In genomic region chr14:102046337-102047278, GRCh38 we compare ENCODE assay signal across 8 cellular contexts. TPM values are rescaled to one million over a fixed set of nuclear protein-coding genes. Genes with fewer than 3 reads are reported as not detected.
DNase-seq lines count a peak whose midpoint lies in the region; ATAC-seq and TF ChIP-seq lines count a peak whose summit lies in the region.

No MANE protein-coding gene starts in this region.

- ATAC-seq in T-helper 17 cell = peak; percentile 40
- no peak for ATAC-seq in HG02642 (IDR thresholded peaks at IDR 0.05; ENCODE audit: poor library complexity, unreplicated experiment)
- no peak for ATAC-seq in GM19035 (IDR thresholded peaks at IDR 0.05; ENCODE audit: unreplicated experiment)
- no peak for ATAC-seq in HG03025 (IDR thresholded peaks at IDR 0.05; ENCODE audit: low FRiP score, unreplicated experiment)

- H3K27ac ChIP-seq in DOHH2 (ENCODE audit: low read depth, low read length) (no peak overlapping the region), esophagus muscularis mucosa (replicated peaks in 1 of 4) (peak overlapping the region; percentile 5 to 63 (median 30))

- H3K9me3 ChIP-seq in DOHH2 (ENCODE audit: control insufficient read depth, insufficient read depth, low read length) = no peaks in the 10 kb centered on the region
- H3K9me3 ChIP-seq in T-helper 17 cell (ENCODE audit: control insufficient read depth, low read length, poor library complexity, severe bottlenecking) = no peaks in the 10 kb centered on the region
- H3K9me3 ChIP-seq in esophagus muscularis mucosa = no peaks in the 10 kb centered on the region

- no peaks in the 10 kb centered on the region for H3K4me1 ChIP-seq in DOHH2 (ENCODE audit: control insufficient read depth, low read length)
- peaks cover 9 to 36% (median 32%) of the 10 kb centered on the region in 4 donors for H3K4me1 ChIP-seq in esophagus muscularis mucosa

- no peak overlapping the region for H3K27ac Mint-ChIP-seq in T-helper 17 cell

- no peak overlapping the region for H3K4me2 ChIP-seq in DOHH2 (ENCODE audit: low read length)

- no peaks in the 10 kb centered on the region for H4K20me1 ChIP-seq in DOHH2 (ENCODE audit: control insufficient read depth, insufficient read depth, low read depth, low read length)

- TF ChIP-seq EP300 in esophagus muscularis mucosa (IDR thresholded peaks at IDR 0.05) = no peak

- no peaks in the 10 kb centered on the region for H3K9me2 ChIP-seq in DOHH2 (replicated peaks; ENCODE audit: control insufficient read depth, low read length)

- no peaks in the 10 kb centered on the region for H3K79me2 ChIP-seq in DOHH2 (ENCODE audit: control insufficient read depth, low read length)

- H3K4me3 Mint-ChIP-seq in T-helper 17 cell = no peak overlapping the region

- H3K27me3 ChIP-seq in DOHH2 (ENCODE audit: control insufficient read depth, low read length) (no peaks in the 10 kb centered on the region), esophagus muscularis mucosa (no peaks in the 10 kb centered on the region)

- intact Hi-C loops in esophagus muscularis mucosa (cut with DNase I) = loop anchor here (5.0 kb wide), 1 partner anchor 51 kb away; no protein-coding TSS in a partner anchor

- TF ChIP-seq CTCF in DOHH2 (IDR thresholded peaks at IDR 0.05; ENCODE audit: low read depth, low read length, poor library complexity, severe bottlenecking) (peak; percentile 22), esophagus muscularis mucosa (IDR thresholded peaks at IDR 0.05) (peak; percentile 39 to 49 (median 41))

- WGBS in esophagus muscularis mucosa = 52% methylated on average over 22 of the region's 23 CpGs

- peaks cover 4% of the 10 kb centered on the region for H3K36me3 Mint-ChIP-seq in T-helper 17 cell (ENCODE audit: low read depth)

- peaks cover 81% of the 10 kb centered on the region for H3K36me3 ChIP-seq in DOHH2 (ENCODE audit: control insufficient read depth, low read length)
- H3K36me3 ChIP-seq in esophagus muscularis mucosa = peaks cover 85 to 100% (median 95%) of the 10 kb centered on the region in 4 donors

- H3K4me3 ChIP-seq in DOHH2 (ENCODE audit: low read length) (no peak overlapping the region), esophagus muscularis mucosa (no peak overlapping the region)

- DNase-seq in KBM-7 (peak; percentile 71), T-helper 17 cell (no peak), esophagus muscularis mucosa (ENCODE audit: extremely low spot score) (peak; percentile 94), myocyte (ENCODE audit: low read depth) (peak; percentile 86)

- in situ Hi-C loops in KBM-7 (cut with MboI; ENCODE audit: low pct_unique_long_range_greater_than_20kb, low sequenced_read_pairs) = no loop called here

- no peak for TF ChIP-seq POLR2A in esophagus muscularis mucosa (IDR thresholded peaks at IDR 0.05; ENCODE audit: low read depth)

- no peaks in the 10 kb centered on the region for H3K27me3 Mint-ChIP-seq in T-helper 17 cell

- H3F3A ChIP-seq in DOHH2 (ENCODE audit: control insufficient read depth, insufficient read depth) = no peaks in the 10 kb centered on the region

- no peaks in the 10 kb centered on the region for H3K4me1 Mint-ChIP-seq in T-helper 17 cell

RNA-seq across cellular contexts. Expression of gene HSP90AA1, which starts 40.2 kb away (rescaled TPM):
- 100 to 1,000 TPM; 514 to 570 TPM for total RNA-seq in T-helper 17 cell
- 100 to 1,000 TPM; 256 to 605 (median 376) TPM for total RNA-seq in esophagus muscularis mucosa
- 379 and 390 TPM in 2 replicates for total RNA-seq in myocyte
- 212 TPM for polyA plus RNA-seq in myocyte (2012)

Comparison
In these comparisons a context has a peak if more than half of its experiments do, and no peak if none do; other contexts are left out.
1. DNase-seq: peak in KBM-7 (single experiment), esophagus muscularis mucosa (single experiment) and myocyte (single experiment); none in T-helper 17 cell (0 of 3).